In genomic region chr15:90413411-90414379, GRCh38 we compare ENCODE assay signal across 8 cellular contexts. TPM values are rescaled to one million over a fixed set of nuclear protein-coding genes. Genes with fewer than 3 reads are reported as not detected.
A peak's percentile ranks its signal among the peaks of the same experiment; 100 is the strongest.
DNase-seq lines count a peak whose midpoint lies in the region; ATAC-seq and TF ChIP-seq lines count a peak whose summit lies in the region.

No MANE protein-coding gene starts in this region.

- peaks cover 15% of the 10 kb centered on the region for H3K9me3 Mint-ChIP-seq in activated CD8-positive, alpha-beta T cell treated with anti-CD3 and anti-CD28 coated beads for 36 hours
- H3K9me3 Mint-ChIP-seq in stimulated activated effector memory CD8-positive, alpha-beta T cell treated with anti-CD3 and anti-CD28 coated beads, Interleukin-12 subunit alpha, Interleukin-12 subunit beta, amount 100 ng/mL, for 72 hours, result peaks cover 3% of the 10 kb centered on the region

- peak overlapping the region in 1 of 12 donors; percentile 15 for H3K4me3 ChIP-seq in heart left ventricle

- CTCF ChIA-PET in activated CD8-positive, alpha-beta T cell treated with anti-CD3 and anti-CD28 coated beads for 36 hours (lab: Charles Lee), result interaction anchor here (0.9 to 1.7 kb wide), 5 partner anchors 11 to 94 kb away, joined by 3 to 6 read pairs (median 3); no protein-coding TSS in a partner anchor

- H3K36me3 Mint-ChIP-seq in activated CD8-positive, alpha-beta T cell treated with anti-CD3 and anti-CD28 coated beads for 36 hours (ENCODE audit: low read depth), result peaks cover 51% of the 10 kb centered on the region
- peaks cover 21% of the 10 kb centered on the region for H3K36me3 Mint-ChIP-seq in stimulated activated effector memory CD8-positive, alpha-beta T cell treated with anti-CD3 and anti-CD28 coated beads, Interleukin-12 subunit alpha, Interleukin-12 subunit beta, amount 100 ng/mL, for 72 hours

- no peak for ATAC-seq in activated CD8-positive, alpha-beta T cell treated with anti-CD3 and anti-CD28 coated beads for 36 hours
- ATAC-seq in heart left ventricle, result peak in 3 of 4 donors; percentile 36 to 57 (median 46)
- ATAC-seq in stimulated activated effector memory CD8-positive, alpha-beta T cell treated with anti-CD3 and anti-CD28 coated beads, Interleukin-12 subunit alpha, Interleukin-12 subunit beta, amount 100 ng/mL, for 72 hours, result no peak

- H3K9me3 ChIP-seq in heart left ventricle, result peaks cover 0 to 5% (median 0%) of the 10 kb centered on the region in 12 donors

- peak overlapping the region in 7 of 12 donors; percentile 3 to 86 (median 33) for H3K27ac ChIP-seq in heart left ventricle

- intact Hi-C loops in activated CD8-positive, alpha-beta T cell treated with anti-CD3 and anti-CD28 coated beads for 36 hours (cut with micrococcal nuclease), result no loop called here
- intact Hi-C loops in heart left ventricle (cut with DNase I), result loop anchor here in 1 of 10 donors (2.0 kb wide), 1 partner anchor 13 kb away; no protein-coding TSS in a partner anchor

- POLR2A ChIA-PET in activated CD8-positive, alpha-beta T cell treated with anti-CD3 and anti-CD28 coated beads for 36 hours (lab: Charles Lee), result interaction anchor here (0.6 to 1.3 kb wide), 3 partner anchors 18 to 95 kb away, joined by 3 to 4 read pairs (median 4); partner anchors contain the start of gene IQGAP1

- peaks cover 5 to 72% (median 51%) of the 10 kb centered on the region in 12 donors for H3K4me1 ChIP-seq in heart left ventricle

- H3K4me3 Mint-ChIP-seq in activated CD8-positive, alpha-beta T cell treated with anti-CD3 and anti-CD28 coated beads for 36 hours, result no peak overlapping the region
- peak overlapping the region; percentile 64 for H3K4me3 Mint-ChIP-seq in stimulated activated effector memory CD8-positive, alpha-beta T cell treated with anti-CD3 and anti-CD28 coated beads, Interleukin-12 subunit alpha, Interleukin-12 subunit beta, amount 100 ng/mL, for 72 hours

- TF ChIP-seq POLR2A in heart left ventricle (IDR thresholded peaks at IDR 0.05), result no peak

- H3K27me3 ChIP-seq in heart left ventricle, result no peaks in the 10 kb centered on the region

- no peaks in the 10 kb centered on the region for H3K27me3 Mint-ChIP-seq in activated CD8-positive, alpha-beta T cell treated with anti-CD3 and anti-CD28 coated beads for 36 hours

- DNase-seq in NOMO-1 treated with DMSO at 0.1 percent for 48 hours (lab: John Stamatoyannopoulos, UW; ENCODE audit: unreplicated experiment), result peak; percentile 21
- no peak for DNase-seq in NOMO-1 treated with dmso at 0.1 percent for 144 hours (lab: John Stamatoyannopoulos, UW; ENCODE audit: unreplicated experiment)
- no peak for DNase-seq in activated CD8-positive, alpha-beta T cell treated with anti-CD3 and anti-CD28 coated beads for 36 hours
- DNase-seq in heart left ventricle, result no peak
- no peak for DNase-seq in stimulated activated effector memory CD8-positive, alpha-beta T cell treated with anti-CD3 and anti-CD28 coated beads, Interleukin-12 subunit alpha, Interleukin-12 subunit beta, amount 100 ng/mL, for 72 hours (ENCODE audit: low spot score in 2 of 2)
- no peak for DNase-seq in central memory CD4-positive, alpha-beta T cell
- no peak for DNase-seq in GM10266 (ENCODE audit: extremely low spot score)
- no peak for DNase-seq in hepatic stellate cell (ENCODE audit: low spot score)

- H3K36me3 ChIP-seq in heart left ventricle, result peaks cover 0 to 24% (median 0%) of the 10 kb centered on the region in 9 donors

- H3K4me1 Mint-ChIP-seq in activated CD8-positive, alpha-beta T cell treated with anti-CD3 and anti-CD28 coated beads for 36 hours (ENCODE audit: low read depth), result peaks cover 74% of the 10 kb centered on the region
- peaks cover 79% of the 10 kb centered on the region for H3K4me1 Mint-ChIP-seq in stimulated activated effector memory CD8-positive, alpha-beta T cell treated with anti-CD3 and anti-CD28 coated beads, Interleukin-12 subunit alpha, Interleukin-12 subunit beta, amount 100 ng/mL, for 72 hours

- 64 to 66% (median 66%) methylated on average over 10 of the region's 10 CpGs for WGBS in heart left ventricle, 4 donors

- peak overlapping the region; percentile 85 for H3K27ac Mint-ChIP-seq in activated CD8-positive, alpha-beta T cell treated with anti-CD3 and anti-CD28 coated beads for 36 hours
- peak overlapping the region; percentile 87 for H3K27ac Mint-ChIP-seq in stimulated activated effector memory CD8-positive, alpha-beta T cell treated with anti-CD3 and anti-CD28 coated beads, Interleukin-12 subunit alpha, Interleukin-12 subunit beta, amount 100 ng/mL, for 72 hours

- no peak for TF ChIP-seq CTCF in activated CD8-positive, alpha-beta T cell treated with anti-CD3 and anti-CD28 coated beads for 36 hours (IDR thresholded peaks at IDR 0.05)
- no peak for TF ChIP-seq CTCF in heart left ventricle (IDR thresholded peaks at IDR 0.05)
- TF ChIP-seq CTCF in GM10266 (IDR thresholded peaks at IDR 0.05; ENCODE audit: control insufficient read depth, insufficient read depth, low read depth, missing control alignments), result no peak

RNA-seq across cellular contexts. Expression of gene IQGAP1, which starts 25.7 kb away (rescaled TPM):
- 100 to 1,000 TPM; 148 to 155 TPM for total RNA-seq in activated CD8-positive, alpha-beta T cell treated with anti-CD3 and anti-CD28 coated beads for 36 hours
- 100 to 1,000 TPM in 1 of 9 donors, 10 to 100 TPM in 8; 28.6 to 115 (median 36.8) TPM for total RNA-seq in heart left ventricle
- polyA plus RNA-seq in heart left ventricle, result 10 to 100 TPM; 18.9 to 31.3 TPM

Comparison
In these comparisons a context has a peak if more than half of its experiments do, and no peak if none do; other contexts are left out.
1. ATAC-seq: peak in heart left ventricle (3 of 4); none in activated CD8-positive, alpha-beta T cell treated with anti-CD3 and anti-CD28 coated beads for 36 hours (single experiment) and stimulated activated effector memory CD8-positive, alpha-beta T cell treated with anti-CD3 and anti-CD28 coated beads, Interleukin-12 subunit alpha, Interleukin-12 subunit beta, amount 100 ng/mL, for 72 hours (single experiment).